In genomic region chr4:185261971-185262370, GRCh38 we compare ENCODE assay signal across 20 cellular contexts.
"Had no signal": no experiment of that assay in that cellular context is flagged by ENCODE, and none has a peak within 500 bp of the region (broad histone marks: within the 10 kb centered on the region; RNA-seq: fewer than 3 reads in every experiment).

No MANE protein-coding gene starts in this region.

- H3K27me3 ChIP-seq: cardiac muscle cell, gastrocnemius medialis, heart left ventricle had no signal

- H3K4me3 Mint-ChIP-seq: activated B cell treated with CpG ODN at 0.5 μM for 24 hours; activated CD8-positive, alpha-beta T cell treated with anti-CD3 and anti-CD28 coated beads for 36 hours; activated naive CD8-positive, alpha-beta T cell treated with anti-CD3 and anti-CD28 coated beads for 36 hours; activated T-helper 17 cell treated with anti-CD3 and anti-CD28 coated beads, Interleukin-2, amount 50 U/mL, for 72 hours; naive thymus-derived CD4-positive, alpha-beta T cell had no signal

- H3K27me3 Mint-ChIP-seq: activated B cell treated with CpG ODN at 0.5 μM for 24 hours; activated CD8-positive, alpha-beta T cell treated with anti-CD3 and anti-CD28 coated beads for 36 hours; activated naive CD8-positive, alpha-beta T cell treated with anti-CD3 and anti-CD28 coated beads for 36 hours; activated T-helper 17 cell treated with anti-CD3 and anti-CD28 coated beads, Interleukin-2, amount 50 U/mL, for 72 hours; naive thymus-derived CD4-positive, alpha-beta T cell had no signal

- H3K9me3 ChIP-seq: gastrocnemius medialis, heart left ventricle, neutrophil had no signal

- H3K27ac ChIP-seq: cardiac muscle cell, gastrocnemius medialis, heart left ventricle, neutrophil had no signal

- H3K4me3 ChIP-seq: cardiac muscle cell, gastrocnemius medialis, heart left ventricle had no signal

- H3K36me3 ChIP-seq: cardiac muscle cell, gastrocnemius medialis, neutrophil had no signal

- H3K27ac Mint-ChIP-seq: activated B cell treated with CpG ODN at 0.5 μM for 24 hours; activated CD8-positive, alpha-beta T cell treated with anti-CD3 and anti-CD28 coated beads for 36 hours; activated naive CD8-positive, alpha-beta T cell treated with anti-CD3 and anti-CD28 coated beads for 36 hours; activated T-helper 17 cell treated with anti-CD3 and anti-CD28 coated beads, Interleukin-2, amount 50 U/mL, for 72 hours had no signal

- H3K9me3 Mint-ChIP-seq: activated B cell treated with CpG ODN at 0.5 μM for 24 hours; activated CD8-positive, alpha-beta T cell treated with anti-CD3 and anti-CD28 coated beads for 36 hours; activated naive CD8-positive, alpha-beta T cell treated with anti-CD3 and anti-CD28 coated beads for 36 hours; activated T-helper 17 cell treated with anti-CD3 and anti-CD28 coated beads, Interleukin-2, amount 50 U/mL, for 72 hours; naive thymus-derived CD4-positive, alpha-beta T cell had no signal

- DNase-seq: activated B cell treated with CpG ODN at 0.5 μM for 24 hours; activated CD4-positive, alpha-beta T cell treated with anti-CD3 and anti-CD28 coated beads for 48 hours; activated CD8-positive, alpha-beta T cell treated with anti-CD3 and anti-CD28 coated beads for 36 hours; activated naive CD4-positive, alpha-beta T cell; activated naive CD8-positive, alpha-beta T cell treated with anti-CD3 and anti-CD28 coated beads for 36 hours; activated T-cell treated with anti-CD3 and anti-CD28 coated beads, Interleukin-2, amount 50 U/mL, for 1 hour; amniotic stem cell; gastrocnemius medialis; heart left ventricle; left ventricle myocardium superior; mesendoderm; naive thymus-derived CD4-positive, alpha-beta T cell; posterior cingulate gyrus; stimulated activated naive CD4-positive, alpha-beta T cell treated with Interleukin-2 at 50 U/mL for 16 hours; T-helper 1 cell; T-helper 9 cell; trophoblast cell had no signal

- ATAC-seq: activated CD8-positive, alpha-beta T cell treated with anti-CD3 and anti-CD28 coated beads for 36 hours; activated T-helper 17 cell treated with anti-CD3 and anti-CD28 coated beads, Interleukin-2, amount 50 U/mL, for 72 hours; gastrocnemius medialis; heart left ventricle; left ventricle myocardium superior; naive thymus-derived CD4-positive, alpha-beta T cell had no signal
